8 cellular contexts compared by ENCODE assay signal in genomic region chr2:61176755-61177726, GRCh38. TPM values are rescaled to one million over a fixed set of nuclear protein-coding genes. Genes with fewer than 3 reads are reported as not detected.
A peak's percentile ranks its signal among the peaks of the same experiment; 100 is the strongest.
DNase-seq lines count a peak whose midpoint lies in the region; ATAC-seq and TF ChIP-seq lines count a peak whose summit lies in the region.

No MANE protein-coding gene starts in this region.

- H3K27me3 ChIP-seq in right cardiac atrium (ENCODE audit: control insufficient read depth, insufficient read depth) (no peaks in the 10 kb centered on the region), uterus (no peaks in the 10 kb centered on the region)

- DNase-seq in NCI-H187 (lab: John Stamatoyannopoulos, UW) (peak; percentile 91 to 94), T-helper 17 cell (peak; percentile 89 to 98 (median 95)), right cardiac atrium (peak; percentile 96 to 99 (median 98)), putamen (ENCODE audit: low spot score) (peak; percentile 94), uterus (peak; percentile 91 to 95)

- H3K4me3 Mint-ChIP-seq in T-helper 17 cell, result peak overlapping the region; percentile 93

- WGBS in right cardiac atrium, result under 1% methylated on average over 111 of the region's 111 CpGs

- H3K27ac Mint-ChIP-seq in T-helper 17 cell, result peak overlapping the region; percentile 94

- peak in 1 of 4 experiments; percentile 24 for TF ChIP-seq CTCF in uterus (IDR thresholded peaks at IDR 0.05)

- H3K4me3 ChIP-seq in right cardiac atrium (ENCODE audit: low read length), result peak overlapping the region; percentile 84
- H3K4me3 ChIP-seq in uterus, result peak overlapping the region; percentile 61 to 68

- H3K4me1 ChIP-seq in right cardiac atrium (ENCODE audit: control insufficient read depth, insufficient read depth, low read length) (peaks cover 20% of the 10 kb centered on the region), uterus (peaks cover 8 to 19% of the 10 kb centered on the region in 2 donors)

- H3K27ac ChIP-seq in angular gyrus (ENCODE audit: low read depth, low read length), result peak overlapping the region; percentile 98
- H3K27ac ChIP-seq in right cardiac atrium (ENCODE audit: low read length), result peak overlapping the region; percentile 99
- peak overlapping the region; percentile 93 to 99 for H3K27ac ChIP-seq in uterus

- H3K36me3 Mint-ChIP-seq in T-helper 17 cell (ENCODE audit: low read depth), result no peaks in the 10 kb centered on the region

- TF ChIP-seq POLR2A in GM18505 (IDR thresholded peaks at IDR 0.05; ENCODE audit: borderline replicate concordance, extremely low read depth, insufficient read depth, insufficient read length) (peak; percentile 97), uterus (IDR thresholded peaks at IDR 0.05) (peak; percentile 81 to 87)

- H3K4me1 Mint-ChIP-seq in T-helper 17 cell, result peaks cover 47% of the 10 kb centered on the region

- H3K36me3 ChIP-seq in uterus, result no peaks in the 10 kb centered on the region

- H3K9me3 ChIP-seq in T-helper 17 cell (ENCODE audit: control insufficient read depth, low read length, poor library complexity, severe bottlenecking) (no peaks in the 10 kb centered on the region), right cardiac atrium (ENCODE audit: control insufficient read depth, low read length) (no peaks in the 10 kb centered on the region), uterus (no peaks in the 10 kb centered on the region)

- intact Hi-C loops in right cardiac atrium (cut with DNase I) (no loop called here), uterus (cut with DNase I; ENCODE audit: low total_unique reads) (loop anchor here (10.0 kb wide), 1 partner anchor 292 kb away; the partner anchor contains the start of gene REL)

- ATAC-seq in GM18505 (IDR thresholded peaks at IDR 0.05; ENCODE audit: unreplicated experiment) (peak; percentile 75), HG02943 (IDR thresholded peaks at IDR 0.05; ENCODE audit: low read depth, unreplicated experiment) (peak; percentile 70), T-helper 17 cell (peak; percentile 89), right cardiac atrium (peak; percentile 94)

- no peaks in the 10 kb centered on the region for H3K27me3 Mint-ChIP-seq in T-helper 17 cell

RNA-seq across cellular contexts. Expression of gene C2orf74, which starts 15.1 kb away (rescaled TPM):
- total RNA-seq in T-helper 17 cell (1 to 10 TPM; 3.9 to 4.9 TPM), right cardiac atrium (10 to 100 TPM; 14.5 to 34.8 (median 22.4) TPM), uterus (10 to 100 TPM in 2 of 4 donors, 1 to 10 TPM in 2; 5.7 to 50.9 (median 13.6) TPM)
- polyA plus RNA-seq in right cardiac atrium, result 63.3 TPM

Comparison
In these comparisons a context has a peak if more than half of its experiments do, and no peak if none do; other contexts are left out.
1. Peak in every context shown above with its lines: DNase-seq, ATAC-seq, H3K4me3 ChIP-seq and H3K27ac ChIP-seq.